Comparison of ENCODE assay signal across 1 cellular context in the genomic region with DNA sequence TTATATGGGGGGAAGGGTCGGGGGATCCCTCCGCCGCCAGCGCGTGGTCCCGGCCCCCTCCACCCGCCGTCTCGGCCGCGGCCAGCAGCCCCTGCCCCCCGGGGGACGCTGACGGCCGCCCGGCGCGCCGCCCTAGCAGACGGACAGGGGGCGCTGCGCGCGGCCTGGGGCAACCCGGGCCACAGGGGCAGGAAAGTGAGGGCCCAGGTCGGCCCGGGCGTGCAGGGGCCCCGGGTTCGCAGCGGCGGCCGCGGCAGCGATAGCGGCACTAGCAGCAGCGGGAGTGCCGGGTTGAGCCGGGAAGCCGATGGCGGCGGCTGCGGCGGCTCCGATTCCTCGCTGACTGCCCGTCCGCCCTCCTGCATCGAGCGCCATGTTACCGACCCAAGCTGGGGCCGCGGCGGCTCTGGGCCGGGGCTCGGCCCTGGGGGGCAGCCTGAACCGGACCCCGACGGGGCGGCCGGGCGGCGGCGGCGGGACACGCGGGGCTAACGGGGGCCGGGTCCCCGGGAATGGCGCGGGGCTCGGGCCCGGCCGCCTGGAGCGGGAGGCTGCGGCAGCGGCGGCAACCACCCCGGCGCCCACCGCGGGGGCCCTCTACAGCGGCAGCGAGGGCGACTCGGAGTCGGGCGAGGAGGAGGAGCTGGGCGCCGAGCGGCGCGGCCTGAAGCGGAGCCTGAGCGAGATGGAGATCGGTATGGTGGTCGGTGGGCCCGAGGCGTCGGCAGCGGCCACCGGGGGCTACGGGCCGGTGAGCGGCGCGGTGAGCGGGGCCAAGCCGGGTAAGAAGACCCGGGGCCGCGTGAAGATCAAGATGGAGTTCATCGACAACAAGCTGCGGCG.
TF ChIP-seq lines count a peak whose summit lies in the region.

No MANE protein-coding gene starts in this region.

TF ChIP-seq in HepG2, 621 proteins besides CTCF, POLR2A, EP300 and RAD21 (continued from another document and continues in another):
- TF ChIP-seq, protein P1, sequence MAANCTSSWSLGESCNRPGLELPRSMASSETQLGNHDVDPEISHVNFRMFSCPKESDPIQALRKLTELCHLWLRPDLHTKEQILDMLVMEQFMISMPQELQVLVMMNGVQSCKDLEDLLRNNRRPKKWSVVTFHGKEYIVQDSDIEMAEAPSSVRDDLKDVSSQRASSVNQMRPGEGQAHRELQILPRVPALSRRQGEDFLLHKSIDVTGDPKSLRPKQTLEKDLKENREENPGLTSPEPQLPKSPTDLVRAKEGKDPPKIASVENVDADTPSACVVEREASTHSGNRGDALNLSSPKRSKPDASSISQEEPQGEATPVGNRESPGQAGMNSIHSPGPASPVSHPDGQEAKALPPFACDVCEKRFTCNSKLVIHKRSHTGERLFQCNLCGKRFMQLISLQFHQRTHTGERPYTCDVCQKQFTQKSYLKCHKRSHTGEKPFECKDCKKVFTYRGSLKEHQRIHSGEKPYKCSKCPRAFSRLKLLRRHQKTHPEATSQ (CRISPR knock-in tag; IDR thresholded peaks at IDR 0.05; ENCODE audit: borderline replicate concordance), result no peak
- TF ChIP-seq SNRNP70 (IDR thresholded peaks at IDR 0.05; ENCODE audit: low read depth, low read length), result no peak
- TF ChIP-seq ZNF317 (CRISPR knock-in tag; IDR thresholded peaks at IDR 0.05), result no peak
- TF ChIP-seq PRMT3 (CRISPR knock-in tag; IDR thresholded peaks at IDR 0.05; ENCODE audit: borderline replicate concordance, low read depth), result no peak
- no peak; the same call in 1 of the 2 replicates for TF ChIP-seq ZNF563 (CRISPR knock-in tag; IDR thresholded peaks at IDR 0.05)
- no peak for TF ChIP-seq ZNF737 (CRISPR knock-in tag; IDR thresholded peaks at IDR 0.05; ENCODE audit: borderline replicate concordance)
- no peak for TF ChIP-seq MAFK (conservative IDR thresholded peaks at IDR 0.05 in 1 of 2, IDR thresholded peaks at IDR 0.05 in 1 of 2; ENCODE audit: low read length in 2 of 2)
- TF ChIP-seq TP53 (CRISPR knock-in tag; conservative IDR thresholded peaks at IDR 0.05), result peak; percentile 41; the same call in 1 of the 2 replicates
- no peak for TF ChIP-seq DPF2 (CRISPR knock-in tag; IDR thresholded peaks at IDR 0.05; ENCODE audit: borderline replicate concordance, low read depth)
- peak; percentile 94 for TF ChIP-seq ZFX (CRISPR knock-in tag; IDR thresholded peaks at IDR 0.05; ENCODE audit: low read depth)
- 0 out of 2 replicates have a peak, but pooled peaks have one; percentile 39 for TF ChIP-seq WIZ (CRISPR knock-in tag; IDR thresholded peaks at IDR 0.05)
- TF ChIP-seq TCF12 (IDR thresholded peaks at IDR 0.05), result no peak
- no peak; the same call in 1 of the 2 replicates for TF ChIP-seq TCF12 (CRISPR knock-in tag; IDR thresholded peaks at IDR 0.05)
- peak; percentile 41 for TF ChIP-seq RBM39 (IDR thresholded peaks at IDR 0.05; ENCODE audit: low read depth, low read length, poor library complexity, severe bottlenecking)
- no peak for TF ChIP-seq THYN1 (CRISPR knock-in tag; IDR thresholded peaks at IDR 0.05; ENCODE audit: borderline replicate concordance, low read depth)
- TF ChIP-seq CHD2 (IDR thresholded peaks at IDR 0.05; ENCODE audit: low read depth, low read length), result peak; percentile 73
- no peak for TF ChIP-seq CBX5 (CRISPR knock-in tag; IDR thresholded peaks at IDR 0.05; ENCODE audit: borderline replicate concordance)
- peak; percentile 56; the same call in 1 of the 2 replicates for TF ChIP-seq ZNF101 (CRISPR knock-in tag; IDR thresholded peaks at IDR 0.05; ENCODE audit: borderline replicate concordance, low read depth)
- no peak for TF ChIP-seq TAF15 (IDR thresholded peaks at IDR 0.05; ENCODE audit: low read depth, low read length, poor library complexity, severe bottlenecking)
- TF ChIP-seq, protein P2, sequence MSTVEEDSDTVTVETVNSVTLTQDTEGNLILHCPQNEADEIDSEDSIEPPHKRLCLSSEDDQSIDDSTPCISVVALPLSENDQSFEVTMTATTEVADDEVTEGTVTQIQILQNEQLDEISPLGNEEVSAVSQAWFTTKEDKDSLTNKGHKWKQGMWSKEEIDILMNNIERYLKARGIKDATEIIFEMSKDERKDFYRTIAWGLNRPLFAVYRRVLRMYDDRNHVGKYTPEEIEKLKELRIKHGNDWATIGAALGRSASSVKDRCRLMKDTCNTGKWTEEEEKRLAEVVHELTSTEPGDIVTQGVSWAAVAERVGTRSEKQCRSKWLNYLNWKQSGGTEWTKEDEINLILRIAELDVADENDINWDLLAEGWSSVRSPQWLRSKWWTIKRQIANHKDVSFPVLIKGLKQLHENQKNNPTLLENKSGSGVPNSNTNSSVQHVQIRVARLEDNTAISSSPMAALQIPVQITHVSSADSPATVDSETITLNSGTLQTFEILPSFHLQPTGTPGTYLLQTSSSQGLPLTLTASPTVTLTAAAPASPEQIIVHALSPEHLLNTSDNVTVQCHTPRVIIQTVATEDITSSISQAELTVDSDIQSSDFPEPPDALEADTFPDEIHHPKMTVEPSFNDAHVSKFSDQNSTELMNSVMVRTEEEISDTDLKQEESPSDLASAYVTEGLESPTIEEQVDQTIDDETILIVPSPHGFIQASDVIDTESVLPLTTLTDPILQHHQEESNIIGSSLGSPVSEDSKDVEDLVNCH (CRISPR knock-in tag; IDR thresholded peaks at IDR 0.05), result no peak
- TF ChIP-seq, protein P3, sequence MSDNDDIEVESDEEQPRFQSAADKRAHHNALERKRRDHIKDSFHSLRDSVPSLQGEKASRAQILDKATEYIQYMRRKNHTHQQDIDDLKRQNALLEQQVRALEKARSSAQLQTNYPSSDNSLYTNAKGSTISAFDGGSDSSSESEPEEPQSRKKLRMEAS (IDR thresholded peaks at IDR 0.05), result peak; percentile 95
- TF ChIP-seq CHD4 (IDR thresholded peaks at IDR 0.05; ENCODE audit: borderline replicate concordance, low read length), result no peak
- peak; percentile 92; the same call in 1 of the 2 replicates for TF ChIP-seq FLYWCH1 (CRISPR knock-in tag; IDR thresholded peaks at IDR 0.05)
- TF ChIP-seq, protein P4, sequence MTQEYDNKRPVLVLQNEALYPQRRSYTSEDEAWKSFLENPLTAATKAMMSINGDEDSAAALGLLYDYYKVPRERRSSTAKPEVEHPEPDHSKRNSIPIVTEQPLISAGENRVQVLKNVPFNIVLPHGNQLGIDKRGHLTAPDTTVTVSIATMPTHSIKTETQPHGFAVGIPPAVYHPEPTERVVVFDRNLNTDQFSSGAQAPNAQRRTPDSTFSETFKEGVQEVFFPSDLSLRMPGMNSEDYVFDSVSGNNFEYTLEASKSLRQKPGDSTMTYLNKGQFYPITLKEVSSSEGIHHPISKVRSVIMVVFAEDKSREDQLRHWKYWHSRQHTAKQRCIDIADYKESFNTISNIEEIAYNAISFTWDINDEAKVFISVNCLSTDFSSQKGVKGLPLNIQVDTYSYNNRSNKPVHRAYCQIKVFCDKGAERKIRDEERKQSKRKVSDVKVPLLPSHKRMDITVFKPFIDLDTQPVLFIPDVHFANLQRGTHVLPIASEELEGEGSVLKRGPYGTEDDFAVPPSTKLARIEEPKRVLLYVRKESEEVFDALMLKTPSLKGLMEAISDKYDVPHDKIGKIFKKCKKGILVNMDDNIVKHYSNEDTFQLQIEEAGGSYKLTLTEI (CRISPR knock-in tag; conservative IDR thresholded peaks at IDR 0.05), result no peak
- peak; percentile 51; the same call in 1 of the 2 replicates for TF ChIP-seq SRY (CRISPR knock-in tag; IDR thresholded peaks at IDR 0.05)
- peak; percentile 94; the same call in 1 of the 2 replicates for TF ChIP-seq ADNP (CRISPR knock-in tag; IDR thresholded peaks at IDR 0.05)
- no peak; the same call in 1 of the 2 replicates for TF ChIP-seq ZNF564 (CRISPR knock-in tag; IDR thresholded peaks at IDR 0.05)
- TF ChIP-seq, protein P5, sequence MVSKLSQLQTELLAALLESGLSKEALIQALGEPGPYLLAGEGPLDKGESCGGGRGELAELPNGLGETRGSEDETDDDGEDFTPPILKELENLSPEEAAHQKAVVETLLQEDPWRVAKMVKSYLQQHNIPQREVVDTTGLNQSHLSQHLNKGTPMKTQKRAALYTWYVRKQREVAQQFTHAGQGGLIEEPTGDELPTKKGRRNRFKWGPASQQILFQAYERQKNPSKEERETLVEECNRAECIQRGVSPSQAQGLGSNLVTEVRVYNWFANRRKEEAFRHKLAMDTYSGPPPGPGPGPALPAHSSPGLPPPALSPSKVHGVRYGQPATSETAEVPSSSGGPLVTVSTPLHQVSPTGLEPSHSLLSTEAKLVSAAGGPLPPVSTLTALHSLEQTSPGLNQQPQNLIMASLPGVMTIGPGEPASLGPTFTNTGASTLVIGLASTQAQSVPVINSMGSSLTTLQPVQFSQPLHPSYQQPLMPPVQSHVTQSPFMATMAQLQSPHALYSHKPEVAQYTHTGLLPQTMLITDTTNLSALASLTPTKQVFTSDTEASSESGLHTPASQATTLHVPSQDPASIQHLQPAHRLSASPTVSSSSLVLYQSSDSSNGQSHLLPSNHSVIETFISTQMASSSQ (IDR thresholded peaks at IDR 0.05; ENCODE audit: low read depth), result no peak
- TF ChIP-seq, protein P5 (CRISPR knock-in tag; IDR thresholded peaks at IDR 0.05; ENCODE audit: borderline replicate concordance), result peak; percentile 37; the same call in 1 of the 2 replicates
- TF ChIP-seq HIVEP1 (CRISPR knock-in tag; IDR thresholded peaks at IDR 0.05), result no peak
- TF ChIP-seq ZSCAN12 (CRISPR knock-in tag; IDR thresholded peaks at IDR 0.05), result no peak; the same call in none of the 2 replicates
- TF ChIP-seq HDAC6 (IDR thresholded peaks at IDR 0.05; ENCODE audit: low read depth, low read length), result no peak
- no peak for TF ChIP-seq KLF13 (CRISPR knock-in tag; IDR thresholded peaks at IDR 0.05)
- no peak for TF ChIP-seq ZNF251 (CRISPR knock-in tag; IDR thresholded peaks at IDR 0.05)
- peak; percentile 62; the same call in 1 of the 2 replicates for TF ChIP-seq ZNF841 (CRISPR knock-in tag; IDR thresholded peaks at IDR 0.05; ENCODE audit: borderline replicate concordance)
- peak; percentile 39; the same call in 1 of the 2 replicates for TF ChIP-seq ELF3 (CRISPR knock-in tag; IDR thresholded peaks at IDR 0.05)
- TF ChIP-seq TARDBP (CRISPR knock-in tag; IDR thresholded peaks at IDR 0.05), result peak; percentile 44; the same call in 1 of the 2 replicates
- TF ChIP-seq SMC3 (IDR thresholded peaks at IDR 0.05; ENCODE audit: low read length), result no peak
- TF ChIP-seq YEATS4 (CRISPR knock-in tag; IDR thresholded peaks at IDR 0.05; ENCODE audit: borderline replicate concordance), result peak; percentile 91
- TF ChIP-seq ZFP1 (CRISPR knock-in tag; IDR thresholded peaks at IDR 0.05), result 0 out of 2 replicates have a peak, but pooled peaks have one; percentile 11
- TF ChIP-seq MAF1 (CRISPR knock-in tag; IDR thresholded peaks at IDR 0.05; ENCODE audit: borderline replicate concordance), result 0 out of 2 replicates have a peak, but pooled peaks have one; percentile 39
- peak; percentile 19; the same call in 1 of the 2 replicates for TF ChIP-seq FOXM1 (CRISPR knock-in tag; IDR thresholded peaks at IDR 0.05)
- TF ChIP-seq ZNF878 (CRISPR knock-in tag; IDR thresholded peaks at IDR 0.05), result no peak
- TF ChIP-seq, protein P6, sequence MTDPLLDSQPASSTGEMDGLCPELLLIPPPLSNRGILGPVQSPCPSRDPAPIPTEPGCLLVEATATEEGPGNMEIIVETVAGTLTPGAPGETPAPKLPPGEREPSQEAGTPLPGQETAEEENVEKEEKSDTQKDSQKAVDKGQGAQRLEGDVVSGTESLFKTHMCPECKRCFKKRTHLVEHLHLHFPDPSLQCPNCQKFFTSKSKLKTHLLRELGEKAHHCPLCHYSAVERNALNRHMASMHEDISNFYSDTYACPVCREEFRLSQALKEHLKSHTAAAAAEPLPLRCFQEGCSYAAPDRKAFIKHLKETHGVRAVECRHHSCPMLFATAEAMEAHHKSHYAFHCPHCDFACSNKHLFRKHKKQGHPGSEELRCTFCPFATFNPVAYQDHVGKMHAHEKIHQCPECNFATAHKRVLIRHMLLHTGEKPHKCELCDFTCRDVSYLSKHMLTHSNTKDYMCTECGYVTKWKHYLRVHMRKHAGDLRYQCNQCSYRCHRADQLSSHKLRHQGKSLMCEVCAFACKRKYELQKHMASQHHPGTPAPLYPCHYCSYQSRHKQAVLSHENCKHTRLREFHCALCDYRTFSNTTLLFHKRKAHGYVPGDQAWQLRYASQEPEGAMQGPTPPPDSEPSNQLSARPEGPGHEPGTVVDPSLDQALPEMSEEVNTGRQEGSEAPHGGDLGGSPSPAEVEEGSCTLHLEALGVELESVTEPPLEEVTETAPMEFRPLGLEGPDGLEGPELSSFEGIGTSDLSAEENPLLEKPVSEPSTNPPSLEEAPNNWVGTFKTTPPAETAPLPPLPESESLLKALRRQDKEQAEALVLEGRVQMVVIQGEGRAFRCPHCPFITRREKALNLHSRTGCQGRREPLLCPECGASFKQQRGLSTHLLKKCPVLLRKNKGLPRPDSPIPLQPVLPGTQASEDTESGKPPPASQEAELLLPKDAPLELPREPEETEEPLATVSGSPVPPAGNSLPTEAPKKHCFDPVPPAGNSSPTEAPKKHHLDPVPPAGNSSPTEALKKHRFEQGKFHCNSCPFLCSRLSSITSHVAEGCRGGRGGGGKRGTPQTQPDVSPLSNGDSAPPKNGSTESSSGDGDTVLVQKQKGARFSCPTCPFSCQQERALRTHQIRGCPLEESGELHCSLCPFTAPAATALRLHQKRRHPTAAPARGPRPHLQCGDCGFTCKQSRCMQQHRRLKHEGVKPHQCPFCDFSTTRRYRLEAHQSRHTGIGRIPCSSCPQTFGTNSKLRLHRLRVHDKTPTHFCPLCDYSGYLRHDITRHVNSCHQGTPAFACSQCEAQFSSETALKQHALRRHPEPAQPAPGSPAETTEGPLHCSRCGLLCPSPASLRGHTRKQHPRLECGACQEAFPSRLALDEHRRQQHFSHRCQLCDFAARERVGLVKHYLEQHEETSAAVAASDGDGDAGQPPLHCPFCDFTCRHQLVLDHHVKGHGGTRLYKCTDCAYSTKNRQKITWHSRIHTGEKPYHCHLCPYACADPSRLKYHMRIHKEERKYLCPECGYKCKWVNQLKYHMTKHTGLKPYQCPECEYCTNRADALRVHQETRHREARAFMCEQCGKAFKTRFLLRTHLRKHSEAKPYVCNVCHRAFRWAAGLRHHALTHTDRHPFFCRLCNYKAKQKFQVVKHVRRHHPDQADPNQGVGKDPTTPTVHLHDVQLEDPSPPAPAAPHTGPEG (CRISPR knock-in tag; IDR thresholded peaks at IDR 0.05), result peak; percentile 38; the same call in 1 of the 2 replicates
